ENCODE assay signal across 8 cellular contexts in genomic region chr12:27334052-27334720, GRCh38. TPM values are rescaled to one million over a fixed set of nuclear protein-coding genes. Genes with fewer than 3 reads are reported as not detected.
DNase-seq lines count a peak whose midpoint lies in the region; ATAC-seq and TF ChIP-seq lines count a peak whose summit lies in the region.

No MANE protein-coding gene starts in this region.

- no peak for TF ChIP-seq RAD21 in SK-N-SH (IDR thresholded peaks at IDR 0.05; ENCODE audit: low read length)

- WGBS in SK-N-SH (ENCODE audit: low lambda C conversion rate), result 67% methylated on average over 7 of the region's 7 CpGs

- no peaks in the 10 kb centered on the region for H3K27me3 ChIP-seq in SK-N-SH (ENCODE audit: insufficient read depth)

- peaks cover 6 to 8% of the 10 kb centered on the region in 2 experiments; a peak in 3 of 4 replicates for H3K4me1 ChIP-seq in SK-N-SH (ENCODE audit: control insufficient read depth in 1 of 2, insufficient read depth in 2 of 2, low read depth in 1 of 2, low read length in 1 of 2)

- no peaks in the 10 kb centered on the region for H3K9me3 ChIP-seq in SK-N-SH

- peak overlapping the region; percentile 67; the same call in 1 of the 2 replicates for H3K9ac ChIP-seq in SK-N-SH

- no peak for TF ChIP-seq EP300 in SK-N-SH (IDR thresholded peaks at IDR 0.05; ENCODE audit: borderline replicate concordance in 1 of 2, low read depth in 1 of 2, low read length in 1 of 2)

- TF ChIP-seq CTCF in SK-N-SH (IDR thresholded peaks at IDR 0.05), result no peak
- TF ChIP-seq CTCF in NB4 (IDR thresholded peaks at IDR 0.05; ENCODE audit: low read depth, low read length), result no peak
- TF ChIP-seq CTCF in epithelial cell of esophagus (IDR thresholded peaks at IDR 0.05; ENCODE audit: insufficient read depth, low read depth, low read length, missing control alignments), result no peak

- CTCF ChIA-PET in SK-N-SH (lab: Yijun Ruan, JAX), result interaction anchor here (1.0 to 1.6 kb wide), 3 partner anchors 11 to 318 kb away, joined by 3 to 7 read pairs (median 4); no protein-coding TSS in a partner anchor

- peaks cover 17% of the 10 kb centered on the region for H3F3A ChIP-seq in SK-N-SH (replicated peaks; ENCODE audit: insufficient read depth)

- H2AFZ ChIP-seq in SK-N-SH (ENCODE audit: low read depth), result 0 out of 2 replicates have a peak overlapping the region, but pooled peaks have one; percentile 81

- ATAC-seq in SK-N-SH treated with all-trans-retinoic acid at 6 μM for 48 hours (no peak), GM19395 (IDR thresholded peaks at IDR 0.05; ENCODE audit: unreplicated experiment) (no peak)

- H3K36me3 ChIP-seq in SK-N-SH (replicated peaks in 1 of 2; ENCODE audit: control insufficient read depth in 1 of 2, insufficient read depth in 2 of 2, low read length in 1 of 2), result no peaks in the 10 kb centered on the region

- no peaks in the 10 kb centered on the region for H4K20me1 ChIP-seq in SK-N-SH (ENCODE audit: insufficient read depth)

- H3K4me3 ChIP-seq in SK-N-SH (ENCODE audit: low read depth in 2 of 2, low read length in 1 of 2) (peak overlapping the region; percentile 75 to 87; a peak in 3 of 4 replicates), NB4 (ENCODE audit: low read depth, low read length) (peak overlapping the region; percentile 63), epithelial cell of esophagus (ENCODE audit: low read length) (peak overlapping the region; percentile 63), skeletal muscle cell (ENCODE audit: low read depth, low read length) (peak overlapping the region; percentile 68)

- no peak for TF ChIP-seq POLR2A in NB4 (IDR thresholded peaks at IDR 0.05; ENCODE audit: extremely low read depth, insufficient read length)

- H3K9me2 ChIP-seq in SK-N-SH, result no peaks in the 10 kb centered on the region

- peaks cover 44% of the 10 kb centered on the region for H3K79me2 ChIP-seq in SK-N-SH (ENCODE audit: insufficient read depth)

- POLR2A ChIA-PET in SK-N-SH (lab: Yijun Ruan, JAX), result no interaction called here

- H3K27ac ChIP-seq in SK-N-SH (ENCODE audit: low read depth in 2 of 2, low read length in 1 of 2), result no peak overlapping the region

- peak overlapping the region; percentile 86 for H3K4me2 ChIP-seq in SK-N-SH

- DNase-seq in SK-N-SH (no peak), NB4 (ENCODE audit: low read depth) (peak; percentile 52), epithelial cell of esophagus (ENCODE audit: low read depth) (peak; percentile 50), skeletal muscle cell (ENCODE audit: low read depth) (no peak), superior temporal gyrus (ENCODE audit: extremely low spot score) (no peak), DMS114 treated with DMSO at 0.1 percent for 48 hours (lab: John Stamatoyannopoulos, UW; ENCODE audit: unreplicated experiment) (no peak)

TF ChIP-seq in SK-N-SH, 30 proteins besides CTCF, POLR2A, EP300 and RAD21:
- TF ChIP-seq JUND (IDR thresholded peaks at IDR 0.05), result no peak
- TF ChIP-seq TCF12 (IDR thresholded peaks at IDR 0.05), result no peak
- no peak for TF ChIP-seq GATA2 (CRISPR knock-in tag; IDR thresholded peaks at IDR 0.05)
- no peak for TF ChIP-seq POLR2AphosphoS5 (IDR thresholded peaks at IDR 0.05; ENCODE audit: low read depth, low read length)
- TF ChIP-seq PBX3 (IDR thresholded peaks at IDR 0.05), result no peak

TF ChIP-seq in SK-N-SH treated with all-trans-retinoic acid at 6 μM for 48 hours, 23 proteins besides CTCF, POLR2A, EP300 and RAD21:
- TF ChIP-seq ESRRG (CRISPR knock-in tag; IDR thresholded peaks at IDR 0.05) (no peak), PPARA (CRISPR knock-in tag; IDR thresholded peaks at IDR 0.05; ENCODE audit: borderline replicate concordance) (no peak), ZFP30 (CRISPR knock-in tag; IDR thresholded peaks at IDR 0.05) (no peak), ZC3H10 (CRISPR knock-in tag; IDR thresholded peaks at IDR 0.05) (no peak), ISL1 (CRISPR knock-in tag; IDR thresholded peaks at IDR 0.05) (no peak), ZFP3 (CRISPR knock-in tag; IDR thresholded peaks at IDR 0.05) (no peak), ZNF8 (CRISPR knock-in tag; IDR thresholded peaks at IDR 0.05) (no peak), BACH2 (CRISPR knock-in tag; IDR thresholded peaks at IDR 0.05; ENCODE audit: borderline replicate concordance) (no peak), ZNF70 (CRISPR knock-in tag; IDR thresholded peaks at IDR 0.05) (no peak), OSR1 (CRISPR knock-in tag; IDR thresholded peaks at IDR 0.05) (no peak)
- TF ChIP-seq, protein P1, sequence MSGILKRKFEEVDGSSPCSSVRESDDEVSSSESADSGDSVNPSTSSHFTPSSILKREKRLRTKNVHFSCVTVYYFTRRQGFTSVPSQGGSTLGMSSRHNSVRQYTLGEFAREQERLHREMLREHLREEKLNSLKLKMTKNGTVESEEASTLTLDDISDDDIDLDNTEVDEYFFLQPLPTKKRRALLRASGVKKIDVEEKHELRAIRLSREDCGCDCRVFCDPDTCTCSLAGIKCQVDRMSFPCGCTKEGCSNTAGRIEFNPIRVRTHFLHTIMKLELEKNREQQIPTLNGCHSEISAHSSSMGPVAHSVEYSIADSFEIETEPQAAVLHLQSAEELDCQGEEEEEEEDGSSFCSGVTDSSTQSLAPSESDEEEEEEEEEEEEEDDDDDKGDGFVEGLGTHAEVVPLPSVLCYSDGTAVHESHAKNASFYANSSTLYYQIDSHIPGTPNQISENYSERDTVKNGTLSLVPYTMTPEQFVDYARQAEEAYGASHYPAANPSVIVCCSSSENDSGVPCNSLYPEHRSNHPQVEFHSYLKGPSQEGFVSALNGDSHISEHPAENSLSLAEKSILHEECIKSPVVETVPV (CRISPR knock-in tag; IDR thresholded peaks at IDR 0.05), result no peak
TF ChIP-seq in SK-N-SH treated with all-trans-retinoic acid at 6 μM for 48 hours: peak in this region for 0.

RNA-seq across cellular contexts. Expression of gene BMAL2, which starts 1.6 kb away (rescaled TPM):
- 6.4 and 7.2 TPM in 2 replicates for polyA plus RNA-seq in SK-N-SH (2012; rRNA removed)
- 10.0 and 11.4 TPM in 2 replicates for polyA plus RNA-seq in SK-N-SH (2012; cell fraction: cytosol; rRNA removed)
- 2.3 and 4.7 TPM in 2 replicates for polyA plus RNA-seq in SK-N-SH (2012; cell fraction: nucleus; rRNA removed)

Comparison
In these comparisons a context has a peak if more than half of its experiments do, and no peak if none do; other contexts are left out.
1. DNase-seq: peak in NB4 (single experiment) and epithelial cell of esophagus (single experiment); none in SK-N-SH (single experiment), skeletal muscle cell (single experiment), superior temporal gyrus (single experiment) and DMS114 treated with DMSO at 0.1 percent for 48 hours (single experiment).
2. Peak in every context shown above with its lines, with median percentiles within 50 percentile points of each other: H3K4me3 ChIP-seq.